Comparison of ENCODE assay signal across 21 cellular contexts in genomic region chr20:61054411-61054810, GRCh38.
"Had no signal": no experiment of that assay in that cellular context is flagged by ENCODE, and none has a peak within 500 bp of the region (broad histone marks: within the 10 kb centered on the region; RNA-seq: fewer than 3 reads in every experiment).

No MANE protein-coding gene starts in this region.

- ATAC-seq: effector memory CD8-positive, alpha-beta T cell; esophagus mucosa; gastrocnemius medialis; heart right ventricle; left cardiac atrium; left lung; left ventricle myocardium superior; lower lobe of right lung; naive thymus-derived CD4-positive, alpha-beta T cell had no signal

- H3K27me3 ChIP-seq: gastrocnemius medialis had no signal

- H3K4me1 ChIP-seq: esophagus squamous epithelium, gastrocnemius medialis, heart right ventricle, left lung, lower lobe of right lung had no signal

- H3K9me3 ChIP-seq: esophagus squamous epithelium, gastrocnemius medialis, heart right ventricle, left lung, lower lobe of right lung had no signal

- DNase-seq: cortex of kidney; effector CD8-positive, alpha-beta T cell; effector memory CD8-positive, alpha-beta T cell; endodermal cell; erythroblast; esophagus squamous epithelium; foreskin fibroblast; foreskin melanocyte; gastrocnemius medialis; glutamatergic neuron; heart right ventricle; hippocampal formation; left cardiac atrium; left lung; left ventricle myocardium superior; lower lobe of right lung; mesenchymal stem cell; midbrain; naive thymus-derived CD4-positive, alpha-beta T cell had no signal

- H3K4me3 ChIP-seq: esophagus squamous epithelium, gastrocnemius medialis, heart right ventricle, left lung, lower lobe of right lung had no signal

- H3K27ac ChIP-seq: epithelial cell of prostate, esophagus squamous epithelium, gastrocnemius medialis, heart right ventricle, left lung, lower lobe of right lung had no signal

- H3K36me3 ChIP-seq: esophagus squamous epithelium, gastrocnemius medialis, heart right ventricle, left lung, lower lobe of right lung had no signal
